Comparison of ENCODE assay signal across 8 cellular contexts in the genomic region with DNA sequence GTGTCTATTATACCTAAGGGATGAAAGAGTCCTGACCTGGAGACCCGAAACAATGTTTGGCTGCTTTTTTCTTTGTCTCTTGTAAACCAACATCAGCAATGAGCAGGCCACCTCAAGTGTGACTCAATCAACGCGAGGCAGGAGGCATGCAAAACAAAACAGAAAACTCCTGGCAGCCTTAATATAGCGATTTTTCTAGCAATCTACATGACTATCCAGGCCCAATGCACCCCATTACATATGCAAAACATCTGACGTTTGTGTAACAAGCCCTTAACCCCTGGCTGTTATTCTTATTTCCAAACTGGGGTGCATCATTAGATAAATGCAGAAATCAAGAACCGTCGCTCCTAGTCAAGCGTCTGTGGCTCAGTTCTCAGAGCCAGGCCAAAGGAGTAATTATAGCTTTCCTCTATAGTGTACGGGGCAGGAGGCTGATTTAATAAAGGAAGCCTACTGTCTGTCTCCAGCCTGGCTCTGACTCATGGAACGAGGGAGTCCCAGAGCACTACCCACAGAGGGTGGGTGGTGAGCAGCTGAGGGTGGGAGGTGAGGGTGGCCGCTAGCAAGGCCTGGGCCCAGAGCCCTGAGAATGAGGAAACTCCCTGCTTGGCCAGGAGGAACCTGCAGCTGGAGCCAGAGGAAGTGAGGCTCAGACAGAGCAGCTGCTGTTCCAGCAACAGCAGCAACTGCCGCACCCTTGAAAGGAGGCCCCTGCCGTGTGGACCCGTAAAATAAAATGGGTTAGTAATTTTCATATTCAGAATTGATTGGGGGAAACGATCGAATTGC. TPM values are rescaled to one million over a fixed set of nuclear protein-coding genes. Genes with fewer than 3 reads are reported as not detected.
DNase-seq lines count a peak whose midpoint lies in the region; ATAC-seq and TF ChIP-seq lines count a peak whose summit lies in the region.

No MANE protein-coding gene starts in this region.

- WGBS in ovary, 3 donors: 5 to 6% (median 6%) methylated on average over 16 of the region's 16 CpGs

- ATAC-seq in GM21360 (IDR thresholded peaks at IDR 0.05; ENCODE audit: unreplicated experiment): peak; percentile 48

- TF ChIP-seq CTCF in cardiac muscle cell (IDR thresholded peaks at IDR 0.05; ENCODE audit: low read depth, low read length): no peak
- TF ChIP-seq CTCF in ovary (IDR thresholded peaks at IDR 0.05): no peak

- H3K36me3 ChIP-seq in cardiac muscle cell: no peaks in the 10 kb centered on the region
- H3K36me3 ChIP-seq in ovary: no peaks in the 10 kb centered on the region

- H3K27me3 Mint-ChIP-seq in activated naive CD4-positive, alpha-beta T cell treated with anti-CD3 and anti-CD28 coated beads, Interleukin-2, amount 50 U/mL, for 24 hours: no peaks in the 10 kb centered on the region

- peaks cover 18% of the 10 kb centered on the region for H3K4me1 Mint-ChIP-seq in activated naive CD4-positive, alpha-beta T cell treated with anti-CD3 and anti-CD28 coated beads, Interleukin-2, amount 50 U/mL, for 24 hours

- H3K27me3 ChIP-seq in cardiac muscle cell: no peaks in the 10 kb centered on the region
- no peaks in the 10 kb centered on the region for H3K27me3 ChIP-seq in ovary

- peak; percentile 93 for DNase-seq in DMS 273 (lab: John Stamatoyannopoulos, UW; ENCODE audit: unreplicated experiment)
- peak; percentile 81 for DNase-seq in HPDE6-E6E7 (ENCODE audit: extremely low spot score)
- DNase-seq in SHP77 (lab: John Stamatoyannopoulos, UW): peak; percentile 78 to 80
- peak; percentile 22 to 99 for DNase-seq in cardiac muscle cell (ENCODE audit: low read depth in 1 of 2, low spot score in 1 of 2)
- DNase-seq in ovary: peak; percentile 82 to 89 (median 86)
- DNase-seq in LoVo (ENCODE audit: low spot score): no peak

- no peaks in the 10 kb centered on the region for H3K36me3 Mint-ChIP-seq in activated naive CD4-positive, alpha-beta T cell treated with anti-CD3 and anti-CD28 coated beads, Interleukin-2, amount 50 U/mL, for 24 hours

- H3K27ac ChIP-seq in cardiac muscle cell: peak overlapping the region; percentile 93
- H3K27ac ChIP-seq in ovary: peak overlapping the region; percentile 58 to 92

- H3K4me3 ChIP-seq in cardiac muscle cell: no peak overlapping the region
- peak overlapping the region; percentile 42 for H3K4me3 ChIP-seq in ovary

- no peaks in the 10 kb centered on the region for H3K9me3 ChIP-seq in cardiac muscle cell (ENCODE audit: low read depth)
- no peaks in the 10 kb centered on the region for H3K9me3 ChIP-seq in ovary

- H3K4me3 Mint-ChIP-seq in activated naive CD4-positive, alpha-beta T cell treated with anti-CD3 and anti-CD28 coated beads, Interleukin-2, amount 50 U/mL, for 24 hours: peak overlapping the region; percentile 87

- intact Hi-C loops in ovary (cut with DNase I): loop anchor here in 1 of 4 donors (5.0 kb wide), 1 partner anchor 34 kb away; no protein-coding TSS in a partner anchor

- H3K4me1 ChIP-seq in cardiac muscle cell (ENCODE audit: low read depth) (peaks cover 15% of the 10 kb centered on the region), ovary (ENCODE audit: insufficient read depth) (peaks cover 14% of the 10 kb centered on the region)

- TF ChIP-seq EP300 in ovary (IDR thresholded peaks at IDR 0.05): no peak

- TF ChIP-seq POLR2A in ovary (IDR thresholded peaks at IDR 0.05): peak; percentile 32

- H3K27ac Mint-ChIP-seq in activated naive CD4-positive, alpha-beta T cell treated with anti-CD3 and anti-CD28 coated beads, Interleukin-2, amount 50 U/mL, for 24 hours: peak overlapping the region; percentile 62

- H3K9me3 Mint-ChIP-seq in activated naive CD4-positive, alpha-beta T cell treated with anti-CD3 and anti-CD28 coated beads, Interleukin-2, amount 50 U/mL, for 24 hours: no peaks in the 10 kb centered on the region

RNA-seq across cellular contexts. Expression of a gene that starts 43.9 kb away (rescaled TPM):
- 22.8 and 54.8 TPM in 2 replicates for total RNA-seq in cardiac muscle cell
- polyA plus RNA-seq in cardiac muscle cell: 78.9 and 93.3 TPM in 2 replicates
- 100 to 1,000 TPM in 1 of 7 donors, 10 to 100 TPM in 6; 45.1 to 100 (median 87.5) TPM for total RNA-seq in ovary
- polyA plus RNA-seq in ovary: 10 to 100 TPM; 11.8 to 18.2 TPM

RNA-seq across cellular contexts. Expression of a gene that starts 46.0 kb away (rescaled TPM):
- 0.12 TPM in 1 of 2 replicates, not detected in the other for total RNA-seq in cardiac muscle cell
- polyA plus RNA-seq in cardiac muscle cell: not detected in 2 replicates
- total RNA-seq in ovary: 10 to 100 TPM in 1 of 7 donors, 1 to 10 TPM in 4, under 1 TPM in 1, not detected in 1; 0.38 to 91.1 (median 3.2) TPM
- 1 to 10 TPM in 1 of 2 donors, under 1 TPM in 1; 0.15 to 1.0 TPM for polyA plus RNA-seq in ovary
